Comparison of ENCODE assay signal across 1 cellular context in genomic region chr1:110870721-110871388, GRCh38.
TF ChIP-seq lines count a peak whose summit lies in the region.

No MANE protein-coding gene starts in this region.

TF ChIP-seq in WTC11, 78 proteins besides CTCF, POLR2A, EP300 and RAD21 (continued from another document):
- TF ChIP-seq E2F4 (CRISPR knock-in tag; IDR thresholded peaks at IDR 0.05; ENCODE audit: borderline replicate concordance, low read depth) (no peak), NR3C1 (CRISPR knock-in tag; conservative IDR thresholded peaks at IDR 0.05; ENCODE audit: low read depth) (no peak), NFYB (CRISPR knock-in tag; conservative IDR thresholded peaks at IDR 0.05; ENCODE audit: low read depth) (no peak), HMGA2 (CRISPR knock-in tag; IDR thresholded peaks at IDR 0.05) (no peak), ZNF232 (CRISPR knock-in tag; IDR thresholded peaks at IDR 0.05) (no peak), STAT6 (CRISPR knock-in tag; conservative IDR thresholded peaks at IDR 0.05; ENCODE audit: low read depth) (no peak), PRRX2 (CRISPR knock-in tag; IDR thresholded peaks at IDR 0.05) (no peak), MLX (CRISPR knock-in tag; IDR thresholded peaks at IDR 0.05) (no peak), ZNF121 (CRISPR knock-in tag; IDR thresholded peaks at IDR 0.05) (no peak), KAT7 (CRISPR knock-in tag; IDR thresholded peaks at IDR 0.05; ENCODE audit: borderline replicate concordance) (no peak), NFE2L1 (CRISPR knock-in tag; IDR thresholded peaks at IDR 0.05) (no peak)
